In the genomic region with DNA sequence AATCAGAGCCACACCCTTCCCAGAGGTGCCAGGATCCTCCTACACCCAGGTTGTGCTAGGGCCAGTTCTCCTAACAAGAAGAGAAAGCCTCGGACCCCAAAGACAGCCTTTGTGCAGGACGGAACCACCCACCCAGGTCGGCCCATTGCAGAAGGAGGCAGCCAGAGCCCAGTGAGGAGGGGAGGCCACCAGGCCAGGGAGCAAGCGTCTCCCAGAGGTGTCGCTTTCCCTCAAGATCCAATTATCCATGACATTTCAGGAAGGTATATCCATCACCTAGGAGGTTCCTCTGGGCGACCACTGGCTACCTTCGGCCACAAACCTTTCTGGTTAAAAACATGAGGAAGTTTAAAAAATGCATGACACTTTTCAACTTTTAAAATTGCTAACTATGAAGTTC, we compare ENCODE assay signal across 33 cellular contexts.
"Had no signal": no experiment of that assay in that cellular context is flagged by ENCODE, and none has a peak within 500 bp of the region (broad histone marks: within the 10 kb centered on the region; RNA-seq: fewer than 3 reads in every experiment).

No MANE protein-coding gene starts in this region.

- H3K36me3 ChIP-seq: adrenal gland, brain microvascular endothelial cell, breast epithelium had no signal

- FAIRE-seq: astrocyte, TTC549 had no signal

- H3K27me3 ChIP-seq: adrenal gland, body of pancreas, brain microvascular endothelial cell, breast epithelium had no signal

- H3K4me1 ChIP-seq: adrenal gland had no signal

- H3K27ac ChIP-seq: body of pancreas, brain microvascular endothelial cell, breast epithelium had no signal

- H3K27ac Mint-ChIP-seq: activated B cell treated with CpG ODN at 0.5 μM for 24 hours; activated CD4-positive, alpha-beta memory T cell treated with anti-CD3 and anti-CD28 coated beads for 36 hours; activated CD4-positive, alpha-beta T cell treated with anti-CD3 and anti-CD28 coated beads for 36 hours; activated CD8-positive, alpha-beta T cell treated with anti-CD3 and anti-CD28 coated beads for 36 hours; activated naive CD4-positive, alpha-beta T cell treated with anti-CD3 and anti-CD28 coated beads for 36 hours; activated naive CD4-positive, alpha-beta T cell treated with anti-CD3 and anti-CD28 coated beads, Interleukin-2, amount 50 U/mL, for 72 hours; activated naive CD8-positive, alpha-beta T cell treated with anti-CD3 and anti-CD28 coated beads for 36 hours; activated T-cell treated with anti-CD3 and anti-CD28 coated beads, Interleukin-2, amount 50 U/mL, for 72 hours; activated T-helper 1 cell treated with anti-CD3 and anti-CD28 coated beads, Interleukin-12 subunit alpha, Interleukin-12 subunit beta, Interleukin-2, Interleukin-4 antibody, amounts not matched to agents 30 ng/mL and 10 ng/mL and 1 ng/mL, durations not matched to agents 14 hours and 24 hours and 36 hours; activated T-helper 17 cell treated with anti-CD3 and anti-CD28 coated beads, Interleukin-2, amount 50 U/mL, for 72 hours; T-helper 17 cell; T-helper 2 cell treated with Interferon-gamma antibody and Interleukin-4, amounts not matched to agents 5 μg/mL and 100 μg/mL, for 36 hours had no signal

- H3K4me1 Mint-ChIP-seq: activated B cell treated with CpG ODN at 0.5 μM for 24 hours; activated CD4-positive, alpha-beta T cell treated with anti-CD3 and anti-CD28 coated beads for 36 hours; activated naive CD8-positive, alpha-beta T cell treated with anti-CD3 and anti-CD28 coated beads for 36 hours; activated T-helper 17 cell treated with anti-CD3 and anti-CD28 coated beads, Interleukin-2, amount 50 U/mL, for 72 hours; T-helper 17 cell had no signal

- H3K4me3 Mint-ChIP-seq: activated B cell treated with CpG ODN at 0.5 μM for 24 hours; activated CD4-positive, alpha-beta memory T cell treated with anti-CD3 and anti-CD28 coated beads for 36 hours; activated CD4-positive, alpha-beta T cell treated with anti-CD3 and anti-CD28 coated beads for 36 hours; activated CD8-positive, alpha-beta T cell treated with anti-CD3 and anti-CD28 coated beads for 36 hours; activated naive CD4-positive, alpha-beta T cell treated with anti-CD3 and anti-CD28 coated beads for 36 hours; activated naive CD8-positive, alpha-beta T cell treated with anti-CD3 and anti-CD28 coated beads for 36 hours; activated T-cell treated with anti-CD3 and anti-CD28 coated beads, Interleukin-2, amount 50 U/mL, for 4 hours; activated T-cell treated with anti-CD3 and anti-CD28 coated beads, Interleukin-2, amount 50 U/mL, for 72 hours; activated T-helper 1 cell treated with anti-CD3 and anti-CD28 coated beads, Interleukin-12 subunit alpha, Interleukin-12 subunit beta, Interleukin-2, Interleukin-4 antibody, amounts not matched to agents 30 ng/mL and 10 ng/mL and 1 ng/mL, durations not matched to agents 14 hours and 24 hours and 36 hours; activated T-helper 17 cell treated with anti-CD3 and anti-CD28 coated beads, Interleukin-2, amount 50 U/mL, for 72 hours; T-helper 17 cell; T-helper 2 cell treated with Interferon-gamma antibody and Interleukin-4, amounts not matched to agents 5 μg/mL and 100 μg/mL, for 36 hours had no signal

- ATAC-seq: activated CD4-positive, alpha-beta T cell treated with anti-CD3 and anti-CD28 coated beads for 36 hours; activated CD8-positive, alpha-beta T cell treated with anti-CD3 and anti-CD28 coated beads for 36 hours; activated naive CD4-positive, alpha-beta T cell treated with anti-CD3 and anti-CD28 coated beads, Interleukin-2, amount 50 U/mL, for 72 hours; activated T-cell treated with anti-CD3 and anti-CD28 coated beads, Interleukin-2, amount 50 U/mL, for 4 hours; activated T-cell treated with anti-CD3 and anti-CD28 coated beads, Interleukin-2, amount 50 U/mL, for 72 hours; activated T-helper 17 cell treated with anti-CD3 and anti-CD28 coated beads, Interleukin-2, amount 50 U/mL, for 72 hours; body of pancreas; T-helper 17 cell had no signal

- H3K36me3 Mint-ChIP-seq: activated CD4-positive, alpha-beta memory T cell treated with anti-CD3 and anti-CD28 coated beads for 36 hours; activated naive CD4-positive, alpha-beta T cell treated with anti-CD3 and anti-CD28 coated beads, Interleukin-2, amount 50 U/mL, for 72 hours; activated naive CD8-positive, alpha-beta T cell treated with anti-CD3 and anti-CD28 coated beads for 36 hours had no signal

- DNase-seq: activated B cell treated with CpG ODN at 0.5 μM for 24 hours; activated CD4-positive, alpha-beta memory T cell treated with anti-CD3 and anti-CD28 coated beads for 36 hours; activated CD4-positive, alpha-beta T cell treated with anti-CD3 and anti-CD28 coated beads for 36 hours; activated CD4-positive, alpha-beta T cell treated with anti-CD3 and anti-CD28 coated beads for 48 hours; activated CD4-positive, alpha-beta T cell treated with anti-CD3 and anti-CD28 coated beads, Interleukin-2, amount 50 U/mL, for 1 hour; activated CD4-positive, alpha-beta T cell treated with anti-CD3 and anti-CD28 coated beads, Interleukin-2, amount 50 U/mL, for 4 hours; activated CD4-positive, CD25-positive, alpha-beta regulatory T cell treated with anti-CD3 and anti-CD28 coated beads, Interleukin-2, amount 50 U/mL, for 72 hours; activated CD8-positive, alpha-beta memory T cell treated with anti-CD3 and anti-CD28 coated beads, Interleukin-2, amount 50 U/mL, for 4 hours; activated CD8-positive, alpha-beta T cell treated with anti-CD3 and anti-CD28 coated beads for 36 hours; activated effector memory CD4-positive, alpha-beta T cell treated with anti-CD3 and anti-CD28 coated beads, Interleukin-2, amount 50 U/mL, for 16 hours; activated gamma-delta T cell treated with Interleukin-2 at 50 U/mL for 16 hours; activated naive CD4-positive, alpha-beta T cell; activated naive CD4-positive, alpha-beta T cell treated with anti-CD3 and anti-CD28 coated beads for 36 hours; activated naive CD4-positive, alpha-beta T cell treated with anti-CD3 and anti-CD28 coated beads, Interleukin-2, amount 50 U/mL, for 16 hours; activated naive CD8-positive, alpha-beta T cell treated with anti-CD3 and anti-CD28 coated beads for 36 hours; activated T-cell treated with anti-CD3 and anti-CD28 coated beads for 4 hours; activated T-cell treated with anti-CD3 and anti-CD28 coated beads, Interleukin-2, amount 50 U/mL, for 1 hour; activated T-cell treated with anti-CD3 and anti-CD28 coated beads, Interleukin-2, amount 50 U/mL, for 4 hours; activated T-cell treated with anti-CD3 and anti-CD28 coated beads, Interleukin-2, amount 50 U/mL, for 72 hours; amniotic stem cell; body of pancreas; brain microvascular endothelial cell; central memory CD4-positive, alpha-beta T cell; T-helper 17 cell; T-helper 9 cell had no signal

- H3K9me3 ChIP-seq: adrenal gland, body of pancreas, breast epithelium had no signal

- H3K27me3 Mint-ChIP-seq: activated CD4-positive, alpha-beta memory T cell treated with anti-CD3 and anti-CD28 coated beads for 36 hours had no signal

- H3K4me3 ChIP-seq: adrenal gland, body of pancreas, breast epithelium had no signal

- H3K9me3 Mint-ChIP-seq: activated B cell treated with CpG ODN at 0.5 μM for 24 hours; activated CD4-positive, alpha-beta memory T cell treated with anti-CD3 and anti-CD28 coated beads for 36 hours; activated CD8-positive, alpha-beta T cell treated with anti-CD3 and anti-CD28 coated beads for 36 hours; activated naive CD4-positive, alpha-beta T cell treated with anti-CD3 and anti-CD28 coated beads for 36 hours; activated naive CD4-positive, alpha-beta T cell treated with anti-CD3 and anti-CD28 coated beads, Interleukin-2, amount 50 U/mL, for 72 hours; activated naive CD8-positive, alpha-beta T cell treated with anti-CD3 and anti-CD28 coated beads for 36 hours; activated T-cell treated with anti-CD3 and anti-CD28 coated beads, Interleukin-2, amount 50 U/mL, for 4 hours; activated T-cell treated with anti-CD3 and anti-CD28 coated beads, Interleukin-2, amount 50 U/mL, for 72 hours; activated T-helper 1 cell treated with anti-CD3 and anti-CD28 coated beads, Interleukin-12 subunit alpha, Interleukin-12 subunit beta, Interleukin-2, Interleukin-4 antibody, amounts not matched to agents 30 ng/mL and 10 ng/mL and 1 ng/mL, durations not matched to agents 14 hours and 24 hours and 36 hours; activated T-helper 17 cell treated with anti-CD3 and anti-CD28 coated beads, Interleukin-2, amount 50 U/mL, for 72 hours; T-helper 2 cell treated with Interferon-gamma antibody and Interleukin-4, amounts not matched to agents 5 μg/mL and 100 μg/mL, for 36 hours had no signal
